ENCODE assay signal across 8 cellular contexts in genomic region chr3:138914870-138915502, GRCh38. TPM values are rescaled to one million over a fixed set of nuclear protein-coding genes. Genes with fewer than 3 reads are reported as not detected.
DNase-seq lines count a peak whose midpoint lies in the region; ATAC-seq, FAIRE-seq and TF ChIP-seq lines count a peak whose summit lies in the region.

No MANE protein-coding gene starts in this region.

- no peaks in the 10 kb centered on the region for H3K9me3 ChIP-seq in SJCRH30 (replicated peaks)

- no peak for DNase-seq in activated naive CD4-positive, alpha-beta T cell (lab: John Stamatoyannopoulos, UW)
- DNase-seq in SJCRH30 (no peak), epithelial cell of proximal tubule (ENCODE audit: low read depth) (no peak), omental fat pad (ENCODE audit: low spot score) (no peak), foreskin melanocyte (no peak), GM12891 (ENCODE audit: insufficient read length, low spot score) (no peak)

- TF ChIP-seq POLR2A in GM12891 (IDR thresholded peaks at IDR 0.05; ENCODE audit: low read depth, low read length) = no peak

- no peak for TF ChIP-seq CTCF in epithelial cell of proximal tubule (conservative IDR thresholded peaks at IDR 0.05; ENCODE audit: low read depth, low read length)
- TF ChIP-seq CTCF in omental fat pad (IDR thresholded peaks at IDR 0.05) = no peak

- H3K36me3 Mint-ChIP-seq in activated naive CD4-positive, alpha-beta T cell treated with anti-CD3 and anti-CD28 coated beads, Interleukin-2, amount 50 U/mL, for 24 hours = no peaks in the 10 kb centered on the region

- no peaks in the 10 kb centered on the region for H3K4me1 ChIP-seq in SJCRH30

- H3K27ac ChIP-seq in SJCRH30 = no peak overlapping the region; the same call in 1 of the 2 replicates

- FAIRE-seq in GM12891 (lab: Jason Lieb, UNC) = no peak

- H3K4me3 ChIP-seq in SJCRH30 (peak overlapping the region; percentile 86), epithelial cell of proximal tubule (ENCODE audit: low read depth, low read length) (peak overlapping the region; percentile 73)

- no peaks in the 10 kb centered on the region for H3K36me3 ChIP-seq in SJCRH30

- peak overlapping the region; percentile 76 for H3K4me3 Mint-ChIP-seq in activated naive CD4-positive, alpha-beta T cell treated with anti-CD3 and anti-CD28 coated beads, Interleukin-2, amount 50 U/mL, for 24 hours

- no peaks in the 10 kb centered on the region for H3K9me3 Mint-ChIP-seq in activated naive CD4-positive, alpha-beta T cell treated with anti-CD3 and anti-CD28 coated beads, Interleukin-2, amount 50 U/mL, for 24 hours

- peaks cover 5% of the 10 kb centered on the region for H3K4me1 Mint-ChIP-seq in activated naive CD4-positive, alpha-beta T cell treated with anti-CD3 and anti-CD28 coated beads, Interleukin-2, amount 50 U/mL, for 24 hours

- no peak overlapping the region for H3K27ac Mint-ChIP-seq in activated naive CD4-positive, alpha-beta T cell treated with anti-CD3 and anti-CD28 coated beads, Interleukin-2, amount 50 U/mL, for 24 hours

- ATAC-seq in HG03108 (IDR thresholded peaks at IDR 0.05; ENCODE audit: unreplicated experiment) (peak; percentile 12), omental fat pad (ENCODE audit: low FRiP score) (peak; percentile 11)

- no peaks in the 10 kb centered on the region for H3K27me3 Mint-ChIP-seq in activated naive CD4-positive, alpha-beta T cell treated with anti-CD3 and anti-CD28 coated beads, Interleukin-2, amount 50 U/mL, for 24 hours

- H3K27me3 ChIP-seq in SJCRH30 = no peaks in the 10 kb centered on the region

TF ChIP-seq in GM12891, 5 proteins besides CTCF, POLR2A, EP300 and RAD21:
- TF ChIP-seq POU2F2 (IDR thresholded peaks at IDR 0.05; ENCODE audit: low read depth, low read length) (no peak), PAX5 (IDR thresholded peaks at IDR 0.05; ENCODE audit: insufficient read depth, low read length, severe bottlenecking) (no peak), SPI1 (IDR thresholded peaks at IDR 0.05; ENCODE audit: low read depth, low read length) (no peak), POLR2AphosphoS5 (IDR thresholded peaks at IDR 0.05; ENCODE audit: low read depth, low read length) (no peak), TAF1 (IDR thresholded peaks at IDR 0.05; ENCODE audit: low read depth, low read length) (no peak)

RNA-seq across cellular contexts. Expression of gene FOXL2, which starts 32.0 kb away (rescaled TPM):
- total RNA-seq in SJCRH30 (2014; rRNA removed; shearing (Covaris generic)) = 0.42 and 0.89 TPM in 2 replicates
- 1.5 and 2.0 TPM in 2 replicates for total RNA-seq in epithelial cell of proximal tubule
- not detected for total RNA-seq in omental fat pad
- polyA plus RNA-seq in GM12891 (2012; ENCODE audit: low read depth, missing spikeins) = not detected

RNA-seq across cellular contexts. Expression of gene FOXL2NB, which starts 32.0 kb away (rescaled TPM):
- 0.23 and 0.34 TPM in 2 replicates for total RNA-seq in SJCRH30 (2014; rRNA removed; shearing (Covaris generic))
- total RNA-seq in epithelial cell of proximal tubule = 0.80 and 3.5 TPM in 2 replicates
- total RNA-seq in omental fat pad = not detected
- polyA plus RNA-seq in GM12891 (2012; ENCODE audit: low read depth, missing spikeins) = not detected
